8 cellular contexts compared by ENCODE assay signal in the genomic region with DNA sequence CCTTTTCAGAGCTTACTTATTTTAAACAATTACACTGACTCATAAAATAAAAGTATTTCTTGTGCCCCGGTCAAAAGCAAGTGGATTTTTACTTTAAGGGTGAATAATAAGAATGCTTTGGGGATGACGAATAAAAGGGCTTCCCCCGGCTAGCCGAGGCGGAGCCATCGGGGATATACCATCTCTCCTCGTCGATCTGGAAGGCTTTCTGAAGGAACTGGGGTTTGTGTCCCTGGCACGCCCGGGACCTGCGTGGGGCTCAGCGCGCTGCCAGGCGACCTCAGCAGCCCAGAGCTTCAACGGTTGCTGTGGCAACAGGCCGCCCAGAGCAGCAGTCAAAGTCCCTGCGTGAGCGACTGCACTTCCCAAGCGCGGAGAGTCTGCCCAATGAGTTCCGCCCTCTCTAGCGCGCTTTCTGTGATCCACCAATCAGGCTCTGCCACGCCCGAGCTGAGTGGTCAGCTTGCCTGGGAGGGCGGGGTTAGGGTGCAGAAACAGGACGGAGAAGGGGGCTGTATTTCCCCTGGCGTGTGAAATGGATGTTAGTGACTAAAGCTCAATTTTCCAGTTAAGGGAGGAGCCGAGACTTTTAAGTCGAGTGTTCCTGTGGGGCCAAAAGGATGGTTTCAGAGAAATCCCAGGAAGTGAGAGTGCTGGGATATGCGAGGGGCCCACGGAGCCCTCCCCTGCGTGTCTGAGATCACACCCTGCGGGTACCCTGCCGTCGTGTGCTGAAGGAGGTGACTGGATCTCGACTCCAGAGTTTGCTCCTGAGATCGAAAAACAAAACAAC. TPM values are rescaled to one million over a fixed set of nuclear protein-coding genes. Genes with fewer than 3 reads are reported as not detected.
DNase-seq lines count a peak whose midpoint lies in the region; ATAC-seq, FAIRE-seq and TF ChIP-seq lines count a peak whose summit lies in the region.

No MANE protein-coding gene starts in this region.

- H3K9ac ChIP-seq in kidney (ENCODE audit: low read length in 2 of 2): peak overlapping the region; percentile 83 to 86

- peaks cover 18% of the 10 kb centered on the region for H3K27me3 Mint-ChIP-seq in chondrocyte (ENCODE audit: low read depth)

- ATAC-seq in GM19035 (IDR thresholded peaks at IDR 0.05; ENCODE audit: unreplicated experiment) (peak; percentile 99), HG03342 (IDR thresholded peaks at IDR 0.05; ENCODE audit: unreplicated experiment) (peak; percentile 97)

- H3K4me3 ChIP-seq in AG09309 (ENCODE audit: control insufficient read depth, low read depth, low read length) (peak overlapping the region; percentile 74), kidney (ENCODE audit: low read length in 2 of 2) (peak overlapping the region; percentile 93 to 95)

- peak overlapping the region; percentile 90 for H3K4me3 Mint-ChIP-seq in chondrocyte (ENCODE audit: unreplicated experiment)

- H3K27ac Mint-ChIP-seq in chondrocyte (ENCODE audit: unreplicated experiment): peak overlapping the region; percentile 95

- H3K36me3 ChIP-seq in kidney (ENCODE audit: control insufficient read depth in 1 of 2, insufficient read depth in 2 of 2, low read length in 2 of 2): no peaks in the 10 kb centered on the region

- peak overlapping the region; percentile 44 to 73 for H3K27ac ChIP-seq in kidney (ENCODE audit: low read depth in 2 of 2, low read length in 2 of 2)

- peak; percentile 82 for FAIRE-seq in kidney (lab: Jason Lieb, UNC)

- no peaks in the 10 kb centered on the region for H3K36me3 Mint-ChIP-seq in chondrocyte (ENCODE audit: low read depth)

- no peaks in the 10 kb centered on the region for H3K9me3 Mint-ChIP-seq in chondrocyte (ENCODE audit: low read depth)

- peaks cover 5 to 7% of the 10 kb centered on the region in 2 donors for H3K4me1 ChIP-seq in kidney (ENCODE audit: control insufficient read depth in 1 of 2, insufficient read depth in 1 of 2, low read depth in 1 of 2, low read length in 2 of 2)

- DNase-seq in AG09309 (ENCODE audit: low read depth) (peak; percentile 89), NCI-H345 treated with DMSO at 0.1 percent for 48 hours (lab: John Stamatoyannopoulos, UW; ENCODE audit: unreplicated experiment) (peak; percentile 92), chondrocyte (ENCODE audit: low spot score) (peak; percentile 98), kidney (peak; percentile 99)
- DNase-seq in activated CD4-positive, alpha-beta T cell treated with anti-CD3 and anti-CD28 coated beads for 1 hour: peak; percentile 78
- DNase-seq in stimulated activated CD4-positive, alpha-beta T cell treated with anti-CD3 and anti-CD28 coated beads, Interleukin-15, amount 100 ng/mL, for 1 hour (ENCODE audit: low read depth in 1 of 2, low spot score in 1 of 2): peak; percentile 74 to 85

- H3K9me3 ChIP-seq in kidney (ENCODE audit: control insufficient read depth in 1 of 2, low read length in 2 of 2): no peaks in the 10 kb centered on the region

- no peak for TF ChIP-seq CTCF in AG09309 (IDR thresholded peaks at IDR 0.05; ENCODE audit: control insufficient read depth, insufficient read depth, low read depth, low read length, missing control alignments)
- TF ChIP-seq CTCF in chondrocyte (IDR thresholded peaks at IDR 0.05): no peak
- no peak for TF ChIP-seq CTCF in kidney (IDR thresholded peaks at IDR 0.05; ENCODE audit: borderline replicate concordance, extremely low read depth, insufficient read depth)

- intact Hi-C loops in kidney (cut with DNase I): no loop called here

- H3K4me1 Mint-ChIP-seq in chondrocyte (ENCODE audit: low read depth): peaks cover 26% of the 10 kb centered on the region

RNA-seq across cellular contexts. Expression of a gene that starts 33.0 kb away (rescaled TPM):
- total RNA-seq in chondrocyte: 154 to 167 TPM (median 165 TPM) in 3 replicates
- total RNA-seq in kidney: 296 TPM
- 545 TPM for polyA plus RNA-seq in kidney (ENCODE audit: insufficient read depth, low read depth, low replicate concordance)

RNA-seq across cellular contexts. Expression of a gene that starts 54.3 kb away (rescaled TPM):
- total RNA-seq in chondrocyte: not detected in 3 replicates
- not detected for total RNA-seq in kidney
- 0.58 TPM for polyA plus RNA-seq in kidney (ENCODE audit: insufficient read depth, low read depth, low replicate concordance)

Comparison
In these comparisons a context has a peak if more than half of its experiments do, and no peak if none do; other contexts are left out.
1. Peak in every context shown above with its lines: DNase-seq, ATAC-seq, H3K4me3 ChIP-seq and H3K27ac ChIP-seq.